ENCODE assay signal across 9 cellular contexts in the genomic region with DNA sequence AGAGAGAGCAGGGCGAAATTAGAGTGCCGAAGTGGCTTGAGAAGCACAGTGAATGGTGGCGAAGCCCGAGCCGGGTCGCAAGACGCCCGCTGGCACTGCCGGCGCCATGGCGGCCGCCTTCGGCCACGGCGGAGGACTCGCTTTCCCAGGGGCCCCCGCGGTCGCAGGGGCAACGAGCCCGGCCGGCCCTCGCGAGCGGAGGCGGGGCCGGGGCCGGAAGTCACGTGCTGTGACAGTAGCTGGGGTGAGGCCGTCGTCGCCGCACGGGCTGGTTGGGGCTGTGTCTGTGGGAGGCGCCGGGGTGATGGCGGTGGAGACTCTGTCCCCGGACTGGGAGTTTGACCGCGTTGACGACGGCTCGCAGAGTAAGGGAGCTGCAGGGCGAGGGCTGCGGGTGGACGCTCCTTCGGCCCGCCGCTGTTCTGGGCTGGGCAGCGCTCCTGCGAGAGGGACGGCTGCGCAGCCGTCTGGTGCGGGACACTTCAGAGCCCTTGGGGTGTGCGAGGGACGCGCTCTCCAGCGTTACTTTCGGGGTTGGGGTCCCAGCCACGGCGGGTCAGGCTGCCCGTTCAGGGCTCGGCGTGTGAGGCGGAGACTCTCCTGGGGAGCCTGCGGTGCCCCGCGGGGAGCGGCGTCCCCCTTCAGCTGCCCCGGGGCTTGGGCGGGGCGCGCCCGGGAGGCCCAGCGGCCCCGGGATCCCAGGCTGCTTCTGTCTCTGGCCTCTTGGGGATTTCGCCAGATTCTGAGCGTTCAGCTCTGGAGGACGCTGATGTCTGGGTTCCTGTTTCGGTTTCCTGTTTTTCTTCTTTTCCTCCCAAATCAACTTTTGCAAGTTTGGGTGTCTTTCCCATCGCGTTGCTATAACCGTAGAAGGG. TPM values are rescaled to one million over a fixed set of nuclear protein-coding genes. Genes with fewer than 3 reads are reported as not detected.
A peak's percentile ranks its signal among the peaks of the same experiment; 100 is the strongest.
DNase-seq lines count a peak whose midpoint lies in the region; ATAC-seq, FAIRE-seq and TF ChIP-seq lines count a peak whose summit lies in the region.
"Had no signal": no experiment of that assay in that cellular context is flagged by ENCODE, and none has a peak within 500 bp of the region (broad histone marks: within the 10 kb centered on the region; RNA-seq: fewer than 3 reads in every experiment).

A gene with protein sequence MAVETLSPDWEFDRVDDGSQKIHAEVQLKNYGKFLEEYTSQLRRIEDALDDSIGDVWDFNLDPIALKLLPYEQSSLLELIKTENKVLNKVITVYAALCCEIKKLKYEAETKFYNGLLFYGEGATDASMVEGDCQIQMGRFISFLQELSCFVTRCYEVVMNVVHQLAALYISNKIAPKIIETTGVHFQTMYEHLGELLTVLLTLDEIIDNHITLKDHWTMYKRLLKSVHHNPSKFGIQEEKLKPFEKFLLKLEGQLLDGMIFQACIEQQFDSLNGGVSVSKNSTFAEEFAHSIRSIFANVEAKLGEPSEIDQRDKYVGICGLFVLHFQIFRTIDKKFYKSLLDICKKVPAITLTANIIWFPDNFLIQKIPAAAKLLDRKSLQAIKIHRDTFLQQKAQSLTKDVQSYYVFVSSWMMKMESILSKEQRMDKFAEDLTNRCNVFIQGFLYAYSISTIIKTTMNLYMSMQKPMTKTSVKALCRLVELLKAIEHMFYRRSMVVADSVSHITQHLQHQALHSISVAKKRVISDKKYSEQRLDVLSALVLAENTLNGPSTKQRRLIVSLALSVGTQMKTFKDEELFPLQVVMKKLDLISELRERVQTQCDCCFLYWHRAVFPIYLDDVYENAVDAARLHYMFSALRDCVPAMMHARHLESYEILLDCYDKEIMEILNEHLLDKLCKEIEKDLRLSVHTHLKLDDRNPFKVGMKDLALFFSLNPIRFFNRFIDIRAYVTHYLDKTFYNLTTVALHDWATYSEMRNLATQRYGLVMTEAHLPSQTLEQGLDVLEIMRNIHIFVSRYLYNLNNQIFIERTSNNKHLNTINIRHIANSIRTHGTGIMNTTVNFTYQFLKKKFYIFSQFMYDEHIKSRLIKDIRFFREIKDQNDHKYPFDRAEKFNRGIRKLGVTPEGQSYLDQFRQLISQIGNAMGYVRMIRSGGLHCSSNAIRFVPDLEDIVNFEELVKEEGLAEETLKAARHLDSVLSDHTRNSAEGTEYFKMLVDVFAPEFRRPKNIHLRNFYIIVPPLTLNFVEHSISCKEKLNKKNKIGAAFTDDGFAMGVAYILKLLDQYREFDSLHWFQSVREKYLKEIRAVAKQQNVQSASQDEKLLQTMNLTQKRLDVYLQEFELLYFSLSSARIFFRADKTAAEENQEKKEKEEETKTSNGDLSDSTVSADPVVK (plus strand): TSS at position 235 of the 875 bp plus-strand sequence. CDS start 70 bp downstream, at position 305.

- H3K27ac ChIP-seq in keratinocyte (ENCODE audit: control insufficient read depth, insufficient read depth, low read length): peak within 1 kb of the TSS; percentile 92

- peak within 1 kb of the TSS; percentile 97 for H3K9ac ChIP-seq in keratinocyte (ENCODE audit: control insufficient read depth, extremely low read depth, insufficient read depth, low read length)

- TF ChIP-seq POLR2A in GM19099 (IDR thresholded peaks at IDR 0.05; ENCODE audit: extremely low read depth, insufficient read length, low read depth): peak; percentile 99

- H3K79me2 ChIP-seq in keratinocyte (ENCODE audit: control insufficient read depth, insufficient read depth, low read length): peaks cover 51% of the 10 kb centered on the region

- H2AFZ ChIP-seq in keratinocyte (ENCODE audit: control insufficient read depth, low read length): peak within 1 kb of the TSS; percentile 99

- H3K9me3 ChIP-seq in keratinocyte (ENCODE audit: control insufficient read depth, low read depth, low read length): no peaks in the 10 kb centered on the region

- TF ChIP-seq CTCF in keratinocyte (optimal IDR thresholded peaks at IDR 0.05 in 1 of 3, IDR thresholded peaks at IDR 0.05 in 1 of 3, conservative IDR thresholded peaks at IDR 0.05 in 1 of 3; ENCODE audit: extremely low read depth in 1 of 3, insufficient read depth in 2 of 3, low read length in 3 of 3): no peak

- H3K36me3 ChIP-seq in keratinocyte (ENCODE audit: control insufficient read depth in 2 of 2, extremely low read depth in 1 of 2, insufficient read depth in 2 of 2, low read length in 2 of 2): peaks cover 4 to 10% of the 10 kb centered on the region in 2 experiments

- peak within 1 kb of the TSS; percentile 94 to 100 (median 97) for H3K4me3 ChIP-seq in keratinocyte (ENCODE audit: control insufficient read depth in 2 of 3, extremely low read depth in 1 of 3, insufficient read depth in 2 of 3, low read depth in 1 of 3, low read length in 3 of 3)

- dilution Hi-C loops in keratinocyte (cut with MboI; ENCODE audit: extremely low pct_ligation_motif_present, low sequenced_read_pairs): no loop called here

- no peaks in the 10 kb centered on the region for H3K9me1 ChIP-seq in keratinocyte (ENCODE audit: control insufficient read depth, extremely low read depth, insufficient read depth, low read length)

- ATAC-seq in HG03378 (IDR thresholded peaks at IDR 0.05; ENCODE audit: unreplicated experiment): peak; percentile 70

- H3K27me3 ChIP-seq in keratinocyte (ENCODE audit: control insufficient read depth, extremely low read depth, insufficient read depth, low read length): no peaks in the 10 kb centered on the region

- DNase-seq in AML-193 (lab: John Stamatoyannopoulos, UW) (peak; percentile 84 to 86), NCI-H460 (ENCODE audit: extremely low read depth, low read depth) (peak; percentile 92), cerebellar cortex (ENCODE audit: low spot score) (peak; percentile 91), keratinocyte (ENCODE audit: low read depth, low spot score) (no peak)
- DNase-seq in activated CD4-positive, CD25-positive, alpha-beta regulatory T cell treated with anti-CD3 and anti-CD28 coated beads, Interleukin-2, amount 50 U/mL, for 72 hours: peak; percentile 95
- DNase-seq in stimulated activated CD4-positive, alpha-beta T cell treated with anti-CD3 and anti-CD28 coated beads, Interleukin-15, amount 100 ng/mL, for 1 hour (ENCODE audit: low read depth in 1 of 2, low spot score in 1 of 2): peak; percentile 84 to 91

- H3K4me2 ChIP-seq in keratinocyte (ENCODE audit: control insufficient read depth, extremely low read depth, insufficient read depth, low read depth, low read length): peak within 1 kb of the TSS; percentile 99

- H3K4me1 ChIP-seq in keratinocyte (ENCODE audit: control insufficient read depth, extremely low read depth, insufficient read depth, low read length): peaks cover 17% of the 10 kb centered on the region

- no peaks in the 10 kb centered on the region for H4K20me1 ChIP-seq in keratinocyte (ENCODE audit: control insufficient read depth, extremely low read depth, insufficient read depth, low read length)

- no peak for FAIRE-seq in keratinocyte (lab: Jason Lieb, UNC)
- FAIRE-seq: colon had no signal

RNA-seq across cellular contexts. Expression of the gene that starts here (rescaled TPM):
- total RNA-seq in NCI-H460 (2014; rRNA removed; shearing (Covaris generic)): 81.7 and 94.2 TPM in 2 replicates
- polyA plus RNA-seq in NCI-H460 (2014; cell fraction: nucleus; rRNA removed): 51.9 and 96.4 TPM in 2 replicates
- 32.4 to 58.1 TPM (median 42.0 TPM) in 3 replicates for polyA plus RNA-seq in keratinocyte
- polyA plus RNA-seq in keratinocyte (2011; ENCODE audit: low read depth): 133 TPM
- polyA plus RNA-seq in keratinocyte (2011; cell fraction: cytosol; rRNA removed): 15.6 and 38.8 TPM in 2 replicates
- polyA plus RNA-seq in keratinocyte (2011; cell fraction: nucleus; rRNA removed): 43.8 and 66.8 TPM in 2 replicates
- 21.1 and 26.7 TPM in 2 replicates for polyA plus RNA-seq in keratinocyte (2012; ENCODE audit: low replicate concordance)
- 12.1 to 76.6 TPM (median 45.0 TPM) in 3 replicates for polyA minus RNA-seq in keratinocyte
- polyA minus RNA-seq in keratinocyte (2011; cell fraction: cytosol; rRNA and poly(A)+ RNA removed): 42.2 TPM
- polyA minus RNA-seq in keratinocyte (2011; cell fraction: nucleus; rRNA and poly(A)+ RNA removed): 79.6 and 138 TPM in 2 replicates
